Comparison of ENCODE assay signal across 1 cellular context in genomic region chr17:3796110-3796821, GRCh38.
TF ChIP-seq lines count a peak whose summit lies in the region.

No MANE protein-coding gene starts in this region.

TF ChIP-seq in IMR-90, 13 proteins besides CTCF, POLR2A, EP300 and RAD21 (continued from another document):
- TF ChIP-seq USF2 (IDR thresholded peaks at IDR 0.05; ENCODE audit: low read depth, low read length): no peak
